ENCODE assay signal across 8 cellular contexts in the genomic region with DNA sequence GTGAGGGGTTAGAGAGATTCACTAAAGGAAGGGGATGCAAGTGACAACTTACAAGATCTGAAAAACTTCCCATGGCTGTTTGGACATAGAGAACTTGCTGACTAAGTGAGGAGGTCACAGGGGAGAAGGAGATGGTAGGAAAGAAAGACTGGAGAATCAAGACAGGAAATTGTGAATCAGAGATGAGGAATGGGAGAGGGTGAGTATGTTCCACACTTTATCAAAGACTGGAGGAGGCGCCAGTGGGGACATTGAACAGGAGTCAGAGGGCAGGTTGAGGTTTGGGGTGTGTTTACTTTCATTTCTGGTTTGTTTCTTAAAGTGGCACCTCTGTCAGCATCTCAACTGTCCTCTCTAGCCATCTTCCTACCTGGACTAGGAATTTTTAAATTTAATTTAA. TPM values are rescaled to one million over a fixed set of nuclear protein-coding genes. Genes with fewer than 3 reads are reported as not detected.
A peak's percentile ranks its signal among the peaks of the same experiment; 100 is the strongest.
DNase-seq lines count a peak whose midpoint lies in the region; TF ChIP-seq lines count a peak whose summit lies in the region.
"Not testable (repeated sequence)": the region's sequence is repeated elsewhere in the genome, so short reads cannot be mapped to it uniquely, and the experiment has no call there.

No MANE protein-coding gene starts in this region.

- H3K4me2 ChIP-seq in PC-9, result peak overlapping the region; percentile 50
- not testable (repeated sequence) for H3K4me2 ChIP-seq in mesenchymal stem cell (ENCODE audit: low read length, poor library complexity, severe bottlenecking)

- BruUV-seq in PC-9 (replicated peaks; lab: Mats Ljungman, UMichigan), result not testable (repeated sequence)

- intact Hi-C loops in PC-9 (cut with micrococcal nuclease; ENCODE audit: unreplicated experiment), result not testable (repeated sequence)

- H3F3A ChIP-seq in PC-9 (ENCODE audit: insufficient read depth, low read depth), result not testable (repeated sequence)

- H2BK15ac ChIP-seq in mesenchymal stem cell (ENCODE audit: low read depth, poor library complexity, severe bottlenecking), result not testable (repeated sequence)

- POLR2A ChIA-PET in PC-9 (lab: Charles Lee; ENCODE audit: unreplicated experiment); activated CD4-positive, alpha-beta memory T cell treated with anti-CD3 and anti-CD28 coated beads, Interleukin-2, amount 10 ng/mL, durations not matched to agents 7 days and 5 days (lab: Charles Lee): not testable (repeated sequence)

- not testable (repeated sequence) for H3K27ac ChIP-seq in PC-9; mesenchymal stem cell (ENCODE audit: low read length, poor library complexity, severe bottlenecking)

- H4K8ac ChIP-seq in mesenchymal stem cell (ENCODE audit: low read length), result not testable (repeated sequence)

- H3K36me3 Mint-ChIP-seq in activated CD4-positive, alpha-beta memory T cell treated with anti-CD3 and anti-CD28 coated beads, Interleukin-2, amount 10 ng/mL, durations not matched to agents 7 days and 5 days (ENCODE audit: low read depth); chondrocyte (ENCODE audit: low read depth): not testable (repeated sequence)

- not testable (repeated sequence) for H3K4me1 Mint-ChIP-seq in activated CD4-positive, alpha-beta memory T cell treated with anti-CD3 and anti-CD28 coated beads, Interleukin-2, amount 10 ng/mL, durations not matched to agents 7 days and 5 days; chondrocyte (ENCODE audit: low read depth)

- no CpG with 5 or more reads among the region's 1 CpG for whole genome bisulfite sequencing in mesenchymal stem cell

- not testable (repeated sequence) for H4K20me1 ChIP-seq in PC-9 (ENCODE audit: insufficient read depth)

- H3K4me3 ChIP-seq in PC-9, result peak overlapping the region; percentile 31; the same call in 1 of the 2 replicates
- not testable (repeated sequence) for H3K4me3 ChIP-seq in mesenchymal stem cell (ENCODE audit: insufficient read depth in 1 of 2, low read depth in 1 of 2, low read length in 2 of 2)

- not testable (repeated sequence) for H2BK120ac ChIP-seq in mesenchymal stem cell (ENCODE audit: low read depth, low read length)

- not testable (repeated sequence) for H2AK5ac ChIP-seq in mesenchymal stem cell (ENCODE audit: low read length, severe bottlenecking)

- not testable (repeated sequence) for H3K14ac ChIP-seq in mesenchymal stem cell (ENCODE audit: low read length in 2 of 2)

- H3K9me3 ChIP-seq in PC-9 (ENCODE audit: insufficient read depth, low read depth); mesenchymal stem cell (ENCODE audit: control insufficient read depth, low read length): not testable (repeated sequence)

- not testable (repeated sequence) for TF ChIP-seq CTCF in PC-9 (conservative IDR thresholded peaks at IDR 0.05); chondrocyte (IDR thresholded peaks at IDR 0.05)

- H3K79me1 ChIP-seq in mesenchymal stem cell (replicated peaks; ENCODE audit: low read length, poor library complexity, severe bottlenecking), result not testable (repeated sequence)

- not testable (repeated sequence) for H3K4me1 ChIP-seq in PC-9 (replicated peaks; ENCODE audit: insufficient read depth); mesenchymal stem cell (ENCODE audit: control insufficient read depth, insufficient read depth, low read depth, low read length)

- H3K27me3 ChIP-seq in PC-9 (ENCODE audit: insufficient read depth, low read depth); mesenchymal stem cell (ENCODE audit: control insufficient read depth in 1 of 2, insufficient read depth in 1 of 2, low read length in 2 of 2): not testable (repeated sequence)

- CTCF ChIA-PET in PC-9 (lab: Charles Lee); activated CD4-positive, alpha-beta memory T cell treated with anti-CD3 and anti-CD28 coated beads, Interleukin-2, amount 10 ng/mL, durations not matched to agents 7 days and 5 days (lab: Charles Lee): not testable (repeated sequence)

- DNase-seq in 8988T (peak; percentile 23), EH (ENCODE audit: low read depth) (peak; percentile 80), HPDE6-E6E7 (ENCODE audit: extremely low spot score) (peak; percentile 0), PC-9 (peak; percentile 41 to 51), fibroblast of the conjunctiva (ENCODE audit: low read depth) (peak; percentile 6), mesenchymal stem cell (peak; percentile 63)
- not testable (repeated sequence) for DNase-seq in activated CD4-positive, alpha-beta memory T cell treated with anti-CD3 and anti-CD28 coated beads, Interleukin-2, amount 10 ng/mL, durations not matched to agents 7 days and 5 days; chondrocyte (ENCODE audit: low spot score)

- H3K27ac Mint-ChIP-seq in activated CD4-positive, alpha-beta memory T cell treated with anti-CD3 and anti-CD28 coated beads, Interleukin-2, amount 10 ng/mL, durations not matched to agents 7 days and 5 days, result peak overlapping the region; percentile 17
- peak overlapping the region; percentile 30 for H3K27ac Mint-ChIP-seq in chondrocyte (ENCODE audit: unreplicated experiment)

- H4K91ac ChIP-seq in mesenchymal stem cell (ENCODE audit: low read length), result not testable (repeated sequence)

- H3K9ac ChIP-seq in mesenchymal stem cell (ENCODE audit: low read length), result peak overlapping the region; percentile 36

- H3K27me3 Mint-ChIP-seq in activated CD4-positive, alpha-beta memory T cell treated with anti-CD3 and anti-CD28 coated beads, Interleukin-2, amount 10 ng/mL, durations not matched to agents 7 days and 5 days; chondrocyte (ENCODE audit: low read depth): not testable (repeated sequence)

- not testable (repeated sequence) for H2BK12ac ChIP-seq in mesenchymal stem cell (ENCODE audit: low read length in 2 of 2)

- H3K4ac ChIP-seq in mesenchymal stem cell (ENCODE audit: low read depth in 1 of 2, low read length in 2 of 2), result not testable (repeated sequence)

- not testable (repeated sequence) for H2BK5ac ChIP-seq in mesenchymal stem cell (ENCODE audit: low read depth, low read length, poor library complexity, severe bottlenecking)

- H3K9me3 Mint-ChIP-seq in activated CD4-positive, alpha-beta memory T cell treated with anti-CD3 and anti-CD28 coated beads, Interleukin-2, amount 10 ng/mL, durations not matched to agents 7 days and 5 days, result peaks cover 18% of the 10 kb centered on the region
- H3K9me3 Mint-ChIP-seq in chondrocyte (ENCODE audit: low read depth), result not testable (repeated sequence)

- not testable (repeated sequence) for H2AFZ ChIP-seq in PC-9; mesenchymal stem cell (ENCODE audit: low read depth, low read length)

- H3K79me2 ChIP-seq in PC-9 (ENCODE audit: low read depth), result not testable (repeated sequence)

- H3K18ac ChIP-seq in mesenchymal stem cell (ENCODE audit: low read depth in 1 of 2, low read length in 2 of 2), result not testable (repeated sequence)

- not testable (repeated sequence) for H3K4me3 Mint-ChIP-seq in activated CD4-positive, alpha-beta memory T cell treated with anti-CD3 and anti-CD28 coated beads, Interleukin-2, amount 10 ng/mL, durations not matched to agents 7 days and 5 days; chondrocyte (ENCODE audit: unreplicated experiment)

- H3K9me2 ChIP-seq in PC-9 (ENCODE audit: insufficient read depth), result not testable (repeated sequence)

- H3K23ac ChIP-seq in mesenchymal stem cell (ENCODE audit: low read length in 2 of 2), result not testable (repeated sequence)

- H3K36me3 ChIP-seq in PC-9 (ENCODE audit: low read depth); mesenchymal stem cell (ENCODE audit: control insufficient read depth in 1 of 2, insufficient read depth in 2 of 2, low read depth in 1 of 2, low read length in 2 of 2): not testable (repeated sequence)

RNA-seq across cellular contexts. Expression of a gene that starts 24.5 kb away (rescaled TPM):
- total RNA-seq in PC-9 (2021) (4.8 and 5.8 TPM in 2 replicates), chondrocyte (10.1 to 19.2 TPM (median 11.6 TPM) in 3 replicates)
- 10 to 100 TPM; 17.9 to 19.6 TPM for total RNA-seq in activated CD4-positive, alpha-beta memory T cell treated with anti-CD3 and anti-CD28 coated beads, Interleukin-2, amount 10 ng/mL, durations not matched to agents 7 days and 5 days
- polyA plus RNA-seq in mesenchymal stem cell (2013, experiment 1 of 2), result 2.1 TPM
- polyA plus RNA-seq in mesenchymal stem cell (2013, experiment 2 of 2), result 2.1 TPM

RNA-seq across cellular contexts. Expression of a gene that starts 59.2 kb away (rescaled TPM):
- total RNA-seq in PC-9 (2021) (19.5 and 27.5 TPM in 2 replicates), chondrocyte (14.2 to 19.3 TPM (median 16.1 TPM) in 3 replicates)
- 10 to 100 TPM; 31.6 to 31.7 TPM for total RNA-seq in activated CD4-positive, alpha-beta memory T cell treated with anti-CD3 and anti-CD28 coated beads, Interleukin-2, amount 10 ng/mL, durations not matched to agents 7 days and 5 days
- 7.2 TPM for polyA plus RNA-seq in mesenchymal stem cell (2013, experiment 1 of 2)
- 6.9 TPM for polyA plus RNA-seq in mesenchymal stem cell (2013, experiment 2 of 2)
